In genomic region chr2:7454592-7454991, GRCh38 we compare ENCODE assay signal across 1 cellular context.
A peak's percentile ranks its signal among the peaks of the same experiment; 100 is the strongest.
TF ChIP-seq lines count a peak whose summit lies in the region.

No MANE protein-coding gene starts in this region.

TF ChIP-seq in HepG2, 621 proteins besides CTCF, POLR2A, EP300 and RAD21:
- TF ChIP-seq MNT (IDR thresholded peaks at IDR 0.05) (peak; percentile 93), KAT2B (IDR thresholded peaks at IDR 0.05; ENCODE audit: borderline replicate concordance, low read depth, low read length) (no peak)
